ENCODE assay signal across 9 cellular contexts in the genomic region with DNA sequence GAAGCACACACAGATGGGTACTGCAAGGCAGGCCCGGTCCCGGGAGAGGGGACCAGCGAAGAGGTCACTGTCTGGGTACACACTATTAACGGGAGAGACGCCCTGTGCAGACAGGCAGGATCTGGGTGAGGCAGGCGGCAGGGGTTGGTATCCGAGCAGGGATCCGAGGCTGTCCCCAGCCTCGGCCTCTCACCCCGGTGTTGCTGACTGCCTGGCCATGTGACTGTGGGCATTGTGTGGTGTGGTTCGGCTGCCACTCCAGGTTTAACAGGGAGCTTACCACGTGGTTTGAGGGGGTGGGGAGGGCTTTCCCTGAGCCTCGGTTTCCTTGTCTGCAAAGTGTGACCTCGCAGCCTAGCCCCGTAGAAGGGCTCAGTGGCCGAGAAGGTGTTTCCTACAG. TPM values are rescaled to one million over a fixed set of nuclear protein-coding genes. Genes with fewer than 3 reads are reported as not detected.
A peak's percentile ranks its signal among the peaks of the same experiment; 100 is the strongest.
DNase-seq lines count a peak whose midpoint lies in the region; ATAC-seq and TF ChIP-seq lines count a peak whose summit lies in the region.
"Had no signal": no experiment of that assay in that cellular context is flagged by ENCODE, and none has a peak within 500 bp of the region (broad histone marks: within the 10 kb centered on the region; RNA-seq: fewer than 3 reads in every experiment).

No MANE protein-coding gene starts in this region.

- no peak for DNase-seq in stimulated activated naive CD8-positive, alpha-beta T cell treated with anti-CD3 and anti-CD28 coated beads, Interleukin-15, Interleukin-2, amounts not matched to agents 100 U/mL and 50 U/mL, for 24 hours
- DNase-seq in breast epithelium (ENCODE audit: low spot score in 2 of 2) = no peak
- DNase-seq in NCI-H128 (lab: John Stamatoyannopoulos, UW; ENCODE audit: unreplicated experiment) = no peak
- DNase-seq in erythroblast (lab: John Stamatoyannopoulos, UW) = no peak
- no peak for DNase-seq in DMS 273 treated with DMSO at 0.1 percent for 48 hours (lab: John Stamatoyannopoulos, UW)
- DNase-seq: activated CD8-positive, alpha-beta memory T cell treated with anti-CD3 and anti-CD28 coated beads, Interleukin-2, amount 50 U/mL, for 48 hours had no signal

- H3K36me3 Mint-ChIP-seq in stimulated activated naive CD8-positive, alpha-beta T cell treated with anti-CD3 and anti-CD28 coated beads, Interleukin-15, Interleukin-2, amounts not matched to agents 100 ng/mL and 50 ng/mL, for 24 hours (ENCODE audit: low read depth) = no peaks in the 10 kb centered on the region
- no peaks in the 10 kb centered on the region for H3K36me3 Mint-ChIP-seq in nephron (ENCODE audit: low read depth)

- TF ChIP-seq CTCF in breast epithelium (IDR thresholded peaks at IDR 0.05) (no peak), nephron (IDR thresholded peaks at IDR 0.05; ENCODE audit: unreplicated experiment in 3 of 3) (no peak)

- H3K9me3 Mint-ChIP-seq in stimulated activated naive CD8-positive, alpha-beta T cell treated with anti-CD3 and anti-CD28 coated beads, Interleukin-15, Interleukin-2, amounts not matched to agents 100 ng/mL and 50 ng/mL, for 24 hours = no peaks in the 10 kb centered on the region
- H3K9me3 Mint-ChIP-seq in nephron = no peaks in the 10 kb centered on the region

- H3K4me3 Mint-ChIP-seq in stimulated activated naive CD8-positive, alpha-beta T cell treated with anti-CD3 and anti-CD28 coated beads, Interleukin-15, Interleukin-2, amounts not matched to agents 100 ng/mL and 50 ng/mL, for 24 hours = no peak overlapping the region
- H3K4me3 Mint-ChIP-seq in nephron = no peak overlapping the region

- intact Hi-C loops in breast epithelium (cut with DNase I; ENCODE audit: low total_unique reads) = no loop called here

- TF ChIP-seq POLR2A in breast epithelium (IDR thresholded peaks at IDR 0.05) (no peak), erythroblast (IDR thresholded peaks at IDR 0.05; ENCODE audit: low read length) (no peak)

- no peaks in the 10 kb centered on the region for H3K36me3 ChIP-seq in breast epithelium

- H3K27me3 ChIP-seq in breast epithelium = no peaks in the 10 kb centered on the region

- H3K4me1 ChIP-seq in breast epithelium = peaks cover 48 to 63% of the 10 kb centered on the region in 2 donors

- no peaks in the 10 kb centered on the region for H3K9me3 ChIP-seq in breast epithelium

- no peak overlapping the region for H3K4me3 ChIP-seq in breast epithelium

- peaks cover 87% of the 10 kb centered on the region for H3K4me1 Mint-ChIP-seq in stimulated activated naive CD8-positive, alpha-beta T cell treated with anti-CD3 and anti-CD28 coated beads, Interleukin-15, Interleukin-2, amounts not matched to agents 100 ng/mL and 50 ng/mL, for 24 hours (ENCODE audit: low read depth)
- H3K4me1 Mint-ChIP-seq in nephron = peaks cover 27% of the 10 kb centered on the region

- ATAC-seq in stimulated activated naive CD8-positive, alpha-beta T cell treated with anti-CD3 and anti-CD28 coated beads, Interleukin-15, Interleukin-2, amounts not matched to agents 100 U/mL and 50 U/mL, for 24 hours = no peak
- no peak for ATAC-seq in GM18867 (IDR thresholded peaks at IDR 0.05; ENCODE audit: unreplicated experiment)

- H3K27me3 Mint-ChIP-seq in stimulated activated naive CD8-positive, alpha-beta T cell treated with anti-CD3 and anti-CD28 coated beads, Interleukin-15, Interleukin-2, amounts not matched to agents 100 ng/mL and 50 ng/mL, for 24 hours = no peaks in the 10 kb centered on the region
- peaks cover 8% of the 10 kb centered on the region for H3K27me3 Mint-ChIP-seq in nephron (ENCODE audit: low read depth)

- peak overlapping the region; percentile 97 for H3K27ac Mint-ChIP-seq in stimulated activated naive CD8-positive, alpha-beta T cell treated with anti-CD3 and anti-CD28 coated beads, Interleukin-15, Interleukin-2, amounts not matched to agents 100 ng/mL and 50 ng/mL, for 24 hours
- H3K27ac Mint-ChIP-seq in nephron = peak overlapping the region; percentile 35 to 53 (median 49)

- H3K27ac ChIP-seq in breast epithelium = peak overlapping the region; percentile 54 to 99

RNA-seq across cellular contexts. Expression of gene RALGDS, which starts 11.1 kb away (rescaled TPM):
- 10 to 100 TPM; 52.0 to 94.1 (median 79.3) TPM for total RNA-seq in breast epithelium

RNA-seq across cellular contexts. Expression of gene GBGT1, which starts 31.5 kb away (rescaled TPM):
- total RNA-seq in breast epithelium = 10 to 100 TPM; 14.8 to 21.3 (median 15.0) TPM
